In the genomic region with DNA sequence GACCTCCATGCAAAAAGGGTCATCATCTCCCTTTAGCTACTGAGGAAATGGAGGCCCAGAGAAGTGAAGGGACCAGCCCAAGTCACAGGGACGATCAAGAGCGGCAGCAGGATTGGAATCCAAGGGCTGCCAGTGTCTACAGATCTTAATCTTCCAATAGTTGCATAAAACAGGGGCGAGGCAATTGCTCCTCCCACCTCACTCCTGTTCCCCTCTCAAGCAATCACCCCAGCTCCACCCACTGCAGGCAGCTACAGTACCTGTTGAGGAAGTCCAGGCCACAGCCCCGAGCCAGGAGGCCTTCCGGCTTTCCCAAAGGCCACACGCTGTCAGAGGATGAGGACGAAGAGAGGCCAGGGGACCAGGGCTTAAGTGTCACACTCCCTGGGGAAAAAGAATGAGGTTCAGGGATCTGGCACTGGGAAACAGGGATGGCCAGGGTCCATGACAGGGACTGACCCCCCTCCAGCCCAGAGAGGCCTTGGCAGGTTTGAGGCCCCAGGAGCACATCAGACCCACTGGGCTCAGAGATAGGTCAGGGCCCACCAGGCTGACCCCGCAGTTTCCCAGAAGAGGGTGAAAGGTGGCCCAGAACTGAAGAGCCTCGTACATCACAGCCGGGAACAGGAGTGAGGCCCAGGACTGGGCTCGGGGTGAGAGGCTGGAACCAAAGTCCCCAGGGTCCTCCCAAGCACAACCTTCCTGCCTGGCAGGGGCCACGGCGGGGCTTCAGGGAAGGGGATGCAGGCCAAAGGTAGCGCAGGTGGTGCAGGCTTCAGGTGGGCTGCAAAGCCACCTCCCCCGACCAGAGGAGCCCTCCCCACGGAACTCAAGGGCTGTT, we compare ENCODE assay signal across 10 cellular contexts. TPM values are rescaled to one million over a fixed set of nuclear protein-coding genes. Genes with fewer than 3 reads are reported as not detected.
A peak's percentile ranks its signal among the peaks of the same experiment; 100 is the strongest.
DNase-seq lines count a peak whose midpoint lies in the region; ATAC-seq, FAIRE-seq and TF ChIP-seq lines count a peak whose summit lies in the region.
"Had no signal": no experiment of that assay in that cellular context is flagged by ENCODE, and none has a peak within 500 bp of the region (broad histone marks: within the 10 kb centered on the region; RNA-seq: fewer than 3 reads in every experiment).

No MANE protein-coding gene starts in this region.

- BruUV-seq in Panc1 (replicated peaks; lab: Mats Ljungman, UMichigan), result no TSS peak

- H4K20me1 ChIP-seq in fibroblast of lung (ENCODE audit: control insufficient read depth, extremely low read depth, insufficient read depth, low read length), result no peaks in the 10 kb centered on the region

- H2AFZ ChIP-seq in fibroblast of lung (ENCODE audit: low read length), result no peak overlapping the region

- H3K4me1 ChIP-seq in Panc1 (ENCODE audit: control insufficient read depth, insufficient read depth, low read length) (peaks cover 59% of the 10 kb centered on the region), fibroblast of lung (ENCODE audit: control insufficient read depth, extremely low read depth, insufficient read depth, low read length) (peaks cover 14% of the 10 kb centered on the region), pancreas (peaks cover 44 to 55% (median 50%) of the 10 kb centered on the region in 3 donors)

- DNase-seq in DMS153 (lab: John Stamatoyannopoulos, UW) (peak; percentile 42), Panc1 (ENCODE audit: low read depth, low spot score) (no peak), fibroblast of lung (ENCODE audit: low read depth in 2 of 2) (no peak), pancreas (peak in 5 of 6 donors; percentile 75 to 87 (median 79)), hepatic stellate cell (ENCODE audit: low spot score) (no peak), Kasumi-1 (lab: John Stamatoyannopoulos, UW) (no peak), brain microvascular endothelial cell (no peak)
- DNase-seq: KBM-7 had no signal

- H3K79me2 ChIP-seq in fibroblast of lung (ENCODE audit: control insufficient read depth, insufficient read depth, low read length), result no peaks in the 10 kb centered on the region

- no peak for TF ChIP-seq CTCF in Panc1 (IDR thresholded peaks at IDR 0.05)
- no peak for TF ChIP-seq CTCF in fibroblast of lung (conservative IDR thresholded peaks at IDR 0.05 in 1 of 2, IDR thresholded peaks at IDR 0.05 in 1 of 2; ENCODE audit: low read depth in 1 of 2, low read length in 2 of 2)
- TF ChIP-seq CTCF in pancreas (IDR thresholded peaks at IDR 0.05), result no peak
- no peak for TF ChIP-seq CTCF in brain microvascular endothelial cell (IDR thresholded peaks at IDR 0.05; ENCODE audit: low read depth, low read length, missing control alignments)

- H3K9me3 ChIP-seq in Panc1 (ENCODE audit: control insufficient read depth, insufficient read depth, low read depth, low read length) (no peaks in the 10 kb centered on the region), fibroblast of lung (ENCODE audit: control insufficient read depth, insufficient read depth, low read depth, low read length) (no peaks in the 10 kb centered on the region), pancreas (no peaks in the 10 kb centered on the region)
- H3K9me3 ChIP-seq: neutrophil had no signal

- H3K27me3 ChIP-seq in Panc1 (ENCODE audit: control insufficient read depth, insufficient read depth, low read length) (no peaks in the 10 kb centered on the region), fibroblast of lung (ENCODE audit: control insufficient read depth, insufficient read depth, low read length) (no peaks in the 10 kb centered on the region), pancreas (no peaks in the 10 kb centered on the region), brain microvascular endothelial cell (replicated peaks) (no peaks in the 10 kb centered on the region)

- H3K4me2 ChIP-seq in fibroblast of lung (ENCODE audit: extremely low read depth, insufficient read depth, low read length), result no peak overlapping the region

- no peak overlapping the region for H3K9ac ChIP-seq in fibroblast of lung (ENCODE audit: insufficient read depth, low read length)

- POLR2A ChIA-PET in Panc1 (lab: Charles Lee), result no interaction called here

- no peak for FAIRE-seq in pancreas (lab: Jason Lieb, UNC)

- peak; percentile 12; the same call in 1 of the 2 replicates for ATAC-seq in Panc1
- peak; percentile 60 to 80 (median 72) for ATAC-seq in pancreas
- no peak for ATAC-seq in GM18861 (IDR thresholded peaks at IDR 0.05; ENCODE audit: unreplicated experiment)

- WGBS in pancreas, 2 donors, result 51% methylated on average over 16 of the region's 16 CpGs

- in situ Hi-C loops in Panc1 (cut with HindIII; ENCODE audit: low pct_unique_long_range_greater_than_20kb, low sequenced_read_pairs) (no loop called here), brain microvascular endothelial cell (cut with HindIII; ENCODE audit: low pct_ligation_motif_present, low sequenced_read_pairs) (no loop called here)

- H3K4me3 ChIP-seq in Panc1 (ENCODE audit: low read depth in 2 of 2, low read length in 2 of 2) (no peak overlapping the region), fibroblast of lung (replicated peaks in 1 of 4; ENCODE audit: control extremely low read depth in 1 of 4, insufficient read depth in 1 of 4, low read depth in 3 of 4, low read length in 4 of 4) (no peak overlapping the region), pancreas (peak overlapping the region in 1 of 4 donors; percentile 8), brain microvascular endothelial cell (ENCODE audit: low read depth, low read length) (no peak overlapping the region)

- no peaks in the 10 kb centered on the region for H3K36me3 ChIP-seq in Panc1 (ENCODE audit: control insufficient read depth, insufficient read depth, low read length)
- H3K36me3 ChIP-seq in fibroblast of lung (ENCODE audit: control insufficient read depth, insufficient read depth, low read length), result no peaks in the 10 kb centered on the region
- peaks cover 0 to 13% (median 2%) of the 10 kb centered on the region in 3 donors for H3K36me3 ChIP-seq in pancreas
- H3K36me3 ChIP-seq in brain microvascular endothelial cell (replicated peaks), result peaks cover 37% of the 10 kb centered on the region
- H3K36me3 ChIP-seq: neutrophil had no signal

- intact Hi-C loops in Panc1 (cut with micrococcal nuclease; ENCODE audit: unreplicated experiment) (no loop called here), pancreas (cut with DNase I) (no loop called here)

- peak overlapping the region; percentile 77 for H3K27ac ChIP-seq in Panc1 (ENCODE audit: low read length)
- peak overlapping the region; percentile 2 for H3K27ac ChIP-seq in fibroblast of lung (ENCODE audit: insufficient read depth, low read length)
- H3K27ac ChIP-seq in pancreas, result peak overlapping the region; percentile 84 to 95 (median 92)
- H3K27ac ChIP-seq in brain microvascular endothelial cell, result no peak overlapping the region
- H3K27ac ChIP-seq: neutrophil had no signal

- CTCF ChIA-PET in Panc1 (lab: Charles Lee), result no interaction called here

RNA-seq across cellular contexts. Expression of a gene that starts 16.4 kb away (rescaled TPM):
- 7.1 TPM for total RNA-seq in Panc1 (2021; ENCODE audit: unreplicated experiment)
- 7.5 TPM for polyA plus RNA-seq in Panc1 (2012; ENCODE audit: insufficient read length)
- under 0.01 TPM in 1 of 2 replicates, not detected in the other for total RNA-seq in fibroblast of lung
- 0.15 TPM in 1 of 2 replicates, not detected in the other for polyA plus RNA-seq in fibroblast of lung
- polyA plus RNA-seq in fibroblast of lung (2012), result not detected in 2 replicates
- not detected in 2 replicates for polyA minus RNA-seq in fibroblast of lung (ENCODE audit: low replicate concordance)
- total RNA-seq in pancreas, result 10 to 100 TPM in 1 of 6 donors, 1 to 10 TPM in 5; 1.5 to 10.5 (median 3.4) TPM
- polyA plus RNA-seq in pancreas, result 1 to 10 TPM; 5.2 to 6.5 TPM

RNA-seq across cellular contexts. Expression of a gene that starts 16.7 kb away (rescaled TPM):
- 43.1 TPM for total RNA-seq in Panc1 (2021; ENCODE audit: unreplicated experiment)
- polyA plus RNA-seq in Panc1 (2012; ENCODE audit: insufficient read length), result 49.6 TPM
- total RNA-seq in fibroblast of lung, result 1.3 and 2.3 TPM in 2 replicates
- polyA plus RNA-seq in fibroblast of lung, result 1.6 and 2.7 TPM in 2 replicates
- 3.1 and 5.4 TPM in 2 replicates for polyA plus RNA-seq in fibroblast of lung (2012)
- polyA minus RNA-seq in fibroblast of lung (ENCODE audit: low replicate concordance), result 4.0 and 10.5 TPM in 2 replicates
- 10 to 100 TPM in 4 of 6 donors, 1 to 10 TPM in 2; 9.9 to 20.6 (median 11.5) TPM for total RNA-seq in pancreas
- 10 to 100 TPM; 29.9 to 30.2 TPM for polyA plus RNA-seq in pancreas

RNA-seq across cellular contexts. Expression of a gene that starts 57.7 kb away (rescaled TPM):
- total RNA-seq in Panc1 (2021; ENCODE audit: unreplicated experiment) (62.5 TPM), fibroblast of lung (11.8 and 17.2 TPM in 2 replicates), pancreas (100 to 1,000 TPM in 2 of 6 donors, 10 to 100 TPM in 4; 68.8 to 139 (median 96.1) TPM)
- polyA plus RNA-seq in Panc1 (2012; ENCODE audit: insufficient read length), result 91.2 TPM
- polyA plus RNA-seq in fibroblast of lung (10.4 and 10.6 TPM in 2 replicates), pancreas (10 to 100 TPM; 78.2 to 79.0 TPM)
- polyA plus RNA-seq in fibroblast of lung (2012), result 63.6 and 69.7 TPM in 2 replicates
- 72.6 and 80.2 TPM in 2 replicates for polyA minus RNA-seq in fibroblast of lung (ENCODE audit: low replicate concordance)

Comparison
In these comparisons a context has a peak if more than half of its experiments do, and no peak if none do; other contexts are left out.
1. DNase-seq: peak in DMS153 (single experiment) and pancreas (5 of 6); none in Panc1 (single experiment), fibroblast of lung (0 of 2), hepatic stellate cell (single experiment), Kasumi-1 (0 of 2) and brain microvascular endothelial cell (single experiment).